1 cellular context compared by ENCODE assay signal in the genomic region with DNA sequence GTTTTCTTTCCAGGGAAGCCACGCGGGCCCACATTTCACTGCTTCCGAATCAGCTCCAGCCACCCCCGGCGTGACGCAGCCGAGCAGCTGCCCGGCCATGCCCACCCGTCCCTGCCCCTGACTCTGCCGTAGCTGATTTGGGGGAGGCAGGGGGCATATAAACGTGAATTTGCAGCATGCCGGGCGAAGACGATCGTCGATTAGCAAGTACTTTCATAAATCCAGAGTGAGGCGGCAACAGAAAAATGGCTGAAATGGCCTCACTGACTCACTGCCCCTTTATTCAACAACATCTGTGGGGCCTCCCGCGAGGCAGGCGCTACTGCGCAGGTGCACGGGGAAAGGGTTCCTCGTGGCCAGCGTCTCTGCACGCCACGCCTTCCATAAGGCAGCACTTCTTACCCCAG.
TF ChIP-seq lines count a peak whose summit lies in the region.

No MANE protein-coding gene starts in this region.

TF ChIP-seq in H1, 55 proteins besides CTCF, POLR2A, EP300 and RAD21 (continued from another document):
- TF ChIP-seq TEAD4 (IDR thresholded peaks at IDR 0.05; ENCODE audit: low read depth, low read length) = no peak
- no peak for TF ChIP-seq SIRT6 (IDR thresholded peaks at IDR 0.05; ENCODE audit: low read length)
- no peak for TF ChIP-seq CBX5 (IDR thresholded peaks at IDR 0.05; ENCODE audit: low read depth, low read length)
- TF ChIP-seq KDM4A (IDR thresholded peaks at IDR 0.05; ENCODE audit: low read depth, low read length, severe bottlenecking) = no peak
- TF ChIP-seq TAF1 (IDR thresholded peaks at IDR 0.05; ENCODE audit: low read depth, low read length) = no peak
- no peak for TF ChIP-seq EGR1 (IDR thresholded peaks at IDR 0.05; ENCODE audit: borderline replicate concordance, low read depth, low read length)
